ENCODE assay signal across 10 cellular contexts in the genomic region with DNA sequence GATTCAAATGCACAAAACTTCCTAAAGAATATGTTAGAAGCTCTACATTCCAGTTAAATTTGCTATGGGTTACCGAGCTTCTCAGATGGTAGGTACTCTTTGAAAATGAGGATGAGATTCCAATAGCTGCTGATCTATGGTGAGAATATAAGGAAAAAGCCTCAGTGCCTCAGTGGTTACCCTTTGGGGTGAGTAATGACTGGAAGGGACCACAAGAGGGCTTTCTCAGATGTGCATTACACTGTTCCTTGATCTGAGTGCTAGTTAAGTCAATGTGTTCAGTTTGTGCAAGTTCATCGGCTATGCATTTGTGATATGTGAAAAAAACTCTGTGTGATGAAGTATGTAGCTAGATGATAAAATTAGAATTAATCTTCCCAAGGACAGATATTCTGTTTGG. TPM values are rescaled to one million over a fixed set of nuclear protein-coding genes. Genes with fewer than 3 reads are reported as not detected.
DNase-seq lines count a peak whose midpoint lies in the region; ATAC-seq and TF ChIP-seq lines count a peak whose summit lies in the region.
"Had no signal": no experiment of that assay in that cellular context is flagged by ENCODE, and none has a peak within 500 bp of the region (broad histone marks: within the 10 kb centered on the region; RNA-seq: fewer than 3 reads in every experiment).

No MANE protein-coding gene starts in this region.

- no peaks in the 10 kb centered on the region for H3K36me3 Mint-ChIP-seq in progenitor cell of endocrine pancreas (ENCODE audit: insufficient read depth)

- peak; percentile 78 for TF ChIP-seq CTCF in choroid plexus epithelial cell (conservative IDR thresholded peaks at IDR 0.05; ENCODE audit: low read depth, low read length)
- TF ChIP-seq CTCF in progenitor cell of endocrine pancreas (IDR thresholded peaks at IDR 0.05; ENCODE audit: unreplicated experiment), result peak; percentile 59

- no peak overlapping the region for H3K4me3 Mint-ChIP-seq in progenitor cell of endocrine pancreas (ENCODE audit: low read depth)
- H3K4me3 Mint-ChIP-seq: activated T-cell treated with anti-CD3 and anti-CD28 coated beads, Interleukin-2, amount 50 U/mL, for 72 hours; CD8-positive, alpha-beta memory T cell had no signal

- H3K9me3 Mint-ChIP-seq in progenitor cell of endocrine pancreas (ENCODE audit: low read depth), result no peaks in the 10 kb centered on the region
- H3K9me3 Mint-ChIP-seq: activated T-cell treated with anti-CD3 and anti-CD28 coated beads, Interleukin-2, amount 50 U/mL, for 72 hours; CD8-positive, alpha-beta memory T cell had no signal

- peaks cover 20% of the 10 kb centered on the region for H3K4me1 Mint-ChIP-seq in progenitor cell of endocrine pancreas (ENCODE audit: low read depth)

- DNase-seq in NCI-H2171 treated with DMSO at 0.1 percent for 48 hours (lab: John Stamatoyannopoulos, UW), result peak; percentile 65
- DNase-seq in NCI-H2171 (lab: John Stamatoyannopoulos, UW), result no peak
- DNase-seq in NCI-H345 treated with DMSO at 0.1 percent for 48 hours (lab: John Stamatoyannopoulos, UW; ENCODE audit: unreplicated experiment), result peak; percentile 19
- DNase-seq in choroid plexus epithelial cell (ENCODE audit: low read depth), result peak; percentile 68
- no peak for DNase-seq in progenitor cell of endocrine pancreas (ENCODE audit: low spot score, unreplicated experiment)
- DNase-seq in NCI-H128 (lab: John Stamatoyannopoulos, UW; ENCODE audit: unreplicated experiment), result no peak
- DNase-seq in NCI-H187 (lab: John Stamatoyannopoulos, UW), result no peak

- no peak overlapping the region for H3K27ac Mint-ChIP-seq in progenitor cell of endocrine pancreas
- H3K27ac Mint-ChIP-seq: activated T-cell treated with anti-CD3 and anti-CD28 coated beads, Interleukin-2, amount 50 U/mL, for 72 hours; CD8-positive, alpha-beta memory T cell had no signal

- ATAC-seq in HG02571 (IDR thresholded peaks at IDR 0.05; ENCODE audit: unreplicated experiment), result peak; percentile 47
- ATAC-seq: activated T-cell treated with anti-CD3 and anti-CD28 coated beads, Interleukin-2, amount 50 U/mL, for 72 hours had no signal

- no peak overlapping the region for H3K4me3 ChIP-seq in choroid plexus epithelial cell (ENCODE audit: low read depth, low read length)

- H3K27me3 Mint-ChIP-seq in progenitor cell of endocrine pancreas, result peaks cover 18% of the 10 kb centered on the region

RNA-seq across cellular contexts. Expression of gene NRCAM, which starts 3.5 kb away (rescaled TPM):
- 19.2 and 19.9 TPM in 2 replicates for total RNA-seq in progenitor cell of endocrine pancreas

Comparison
In these comparisons a context has a peak if more than half of its experiments do, and no peak if none do; other contexts are left out.
1. DNase-seq: peak in NCI-H2171 treated with DMSO at 0.1 percent for 48 hours (single experiment), NCI-H345 treated with DMSO at 0.1 percent for 48 hours (single experiment) and choroid plexus epithelial cell (single experiment); none in NCI-H2171 (single experiment), progenitor cell of endocrine pancreas (single experiment), NCI-H128 (single experiment) and NCI-H187 (0 of 2).